Comparison of ENCODE assay signal across 1 cellular context in genomic region chr2:79788952-79789612, GRCh38.
TF ChIP-seq lines count a peak whose summit lies in the region.

No MANE protein-coding gene starts in this region.

TF ChIP-seq in SK-N-SH treated with all-trans-retinoic acid at 6 μM for 48 hours, 23 proteins besides CTCF, POLR2A, EP300 and RAD21 (continued from another document):
- no peak for TF ChIP-seq CREB5 (CRISPR knock-in tag; IDR thresholded peaks at IDR 0.05; ENCODE audit: low read depth)
- no peak for TF ChIP-seq ISL1 (CRISPR knock-in tag; IDR thresholded peaks at IDR 0.05)
- no peak for TF ChIP-seq CSRNP3 (CRISPR knock-in tag; IDR thresholded peaks at IDR 0.05)
